In the genomic region with DNA sequence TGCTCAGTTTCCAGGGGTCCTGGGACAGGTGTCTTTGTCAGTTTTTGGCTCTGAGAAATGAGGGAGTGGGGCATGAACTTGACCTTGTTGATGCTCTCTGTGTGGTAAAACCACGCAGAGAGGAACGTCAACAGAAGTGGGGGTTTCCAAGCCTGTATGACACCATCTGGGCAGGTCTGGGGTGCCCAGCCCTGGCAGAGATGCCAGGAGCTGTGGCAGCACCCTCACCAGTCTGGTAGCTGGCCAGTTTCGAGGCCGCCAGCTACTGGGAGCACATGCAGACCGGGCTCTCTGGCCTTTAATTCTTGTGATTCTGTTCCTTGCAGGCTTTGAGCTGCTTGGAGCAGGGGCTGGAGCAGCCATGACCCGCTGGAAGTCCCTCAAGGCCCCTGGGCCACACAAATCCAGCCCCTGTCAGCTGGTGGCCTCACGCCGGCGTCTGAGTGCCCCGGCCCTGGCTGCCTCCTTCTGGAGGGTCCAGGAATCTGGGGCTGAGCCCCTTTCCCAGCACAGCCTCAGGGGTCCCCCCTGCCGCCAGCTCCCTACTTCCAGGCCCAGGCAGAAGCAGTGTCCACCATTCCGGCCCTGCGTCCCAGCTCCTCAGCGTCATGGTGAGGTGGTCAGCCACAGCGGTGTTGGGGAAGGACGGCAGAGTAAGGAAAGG, we compare ENCODE assay signal across 15 cellular contexts. TPM values are rescaled to one million over a fixed set of nuclear protein-coding genes. Genes with fewer than 3 reads are reported as not detected.
"Had no signal": no experiment of that assay in that cellular context is flagged by ENCODE, and none has a peak within 500 bp of the region (broad histone marks: within the 10 kb centered on the region; RNA-seq: fewer than 3 reads in every experiment).

No MANE protein-coding gene starts in this region.

RNA-seq across cellular contexts. Expression of a gene that starts 7.4 kb away (rescaled TPM):
- total RNA-seq: activated B cell treated with CpG ODN at 0.5 μM for 24 hours; activated CD8-positive, alpha-beta T cell treated with anti-CD3 and anti-CD28 coated beads for 36 hours; activated T-cell treated with anti-CD3 and anti-CD28 coated beads, Interleukin-2, amount 50 U/mL, for 4 hours; activated T-helper 17 cell treated with anti-CD3 and anti-CD28 coated beads, Interleukin-2, amount 50 U/mL, for 72 hours; astrocyte; bronchial epithelial cell; cardiac septum; cerebellum; dermis blood vessel endothelial cell; esophagus muscularis mucosa; foreskin keratinocyte; gastrocnemius medialis; T-cell; T-helper 2 cell treated with Interferon-gamma antibody and Interleukin-4, amounts not matched to agents 100 ng/mL and 5 ng/mL, for 36 hours had no signal
- polyA plus RNA-seq: adipose tissue, foreskin keratinocyte had no signal
